In the genomic region with DNA sequence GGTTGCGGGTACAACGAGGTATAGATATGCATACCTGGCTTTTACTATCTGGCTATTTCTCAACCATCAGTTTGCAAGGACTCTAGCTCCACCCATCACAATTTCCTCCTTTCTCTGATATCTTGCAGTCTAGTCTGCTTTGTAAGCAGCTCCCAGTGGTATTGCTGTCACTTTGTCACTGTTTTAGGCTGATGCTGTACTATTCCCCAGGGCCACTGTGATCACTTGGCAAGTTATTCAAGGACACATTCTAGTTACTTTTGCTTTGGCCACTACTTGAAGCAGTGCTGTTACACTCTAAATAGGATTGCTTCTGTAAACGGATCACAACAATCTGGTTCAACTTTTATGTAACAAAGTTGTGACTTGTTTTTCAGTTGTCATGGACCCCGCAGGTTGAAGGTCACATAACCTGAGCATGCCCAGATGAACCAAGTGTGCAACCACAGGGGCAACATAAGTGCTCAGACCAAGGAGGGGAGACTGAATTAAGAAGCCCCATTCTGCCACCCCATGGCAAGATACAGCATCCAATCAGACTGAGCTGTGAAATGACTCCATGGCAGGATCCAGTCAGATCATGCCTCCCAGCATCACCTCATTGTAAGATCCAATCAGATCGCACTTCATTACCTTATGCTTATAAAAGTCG, we compare ENCODE assay signal across 1 cellular context.
TF ChIP-seq lines count a peak whose summit lies in the region.

No MANE protein-coding gene starts in this region.

TF ChIP-seq in H1, 55 proteins besides CTCF, POLR2A, EP300 and RAD21:
- no peak for TF ChIP-seq SRF (IDR thresholded peaks at IDR 0.05; ENCODE audit: low read depth, low read length)
- no peak for TF ChIP-seq HDAC6 (IDR thresholded peaks at IDR 0.05; ENCODE audit: low read depth, low read length)
- TF ChIP-seq GABPA (IDR thresholded peaks at IDR 0.05; ENCODE audit: borderline replicate concordance, insufficient read depth, low read length) = no peak
- TF ChIP-seq SP1 (IDR thresholded peaks at IDR 0.05; ENCODE audit: low read depth, low read length) = no peak
- TF ChIP-seq RXRA (IDR thresholded peaks at IDR 0.05; ENCODE audit: insufficient read depth, low read depth, low read length) = no peak
- TF ChIP-seq FOSL1 (IDR thresholded peaks at IDR 0.05; ENCODE audit: insufficient read depth, low read depth, low read length) = no peak
- no peak for TF ChIP-seq SUZ12 (IDR thresholded peaks at IDR 0.05; ENCODE audit: low read length)
- TF ChIP-seq TBP (IDR thresholded peaks at IDR 0.05; ENCODE audit: low read depth, low read length) = no peak
- no peak for TF ChIP-seq PHF8 (conservative IDR thresholded peaks at IDR 0.05; ENCODE audit: low read depth, low read length)
- no peak for TF ChIP-seq EGR1 (IDR thresholded peaks at IDR 0.05; ENCODE audit: borderline replicate concordance, low read depth, low read length)
- no peak for TF ChIP-seq RNF2 (IDR thresholded peaks at IDR 0.05; ENCODE audit: borderline replicate concordance, low read depth, low read length, missing control alignments, poor library complexity, severe bottlenecking)
- TF ChIP-seq CBX5 (IDR thresholded peaks at IDR 0.05; ENCODE audit: low read depth, low read length) = no peak
- TF ChIP-seq, protein P1, sequence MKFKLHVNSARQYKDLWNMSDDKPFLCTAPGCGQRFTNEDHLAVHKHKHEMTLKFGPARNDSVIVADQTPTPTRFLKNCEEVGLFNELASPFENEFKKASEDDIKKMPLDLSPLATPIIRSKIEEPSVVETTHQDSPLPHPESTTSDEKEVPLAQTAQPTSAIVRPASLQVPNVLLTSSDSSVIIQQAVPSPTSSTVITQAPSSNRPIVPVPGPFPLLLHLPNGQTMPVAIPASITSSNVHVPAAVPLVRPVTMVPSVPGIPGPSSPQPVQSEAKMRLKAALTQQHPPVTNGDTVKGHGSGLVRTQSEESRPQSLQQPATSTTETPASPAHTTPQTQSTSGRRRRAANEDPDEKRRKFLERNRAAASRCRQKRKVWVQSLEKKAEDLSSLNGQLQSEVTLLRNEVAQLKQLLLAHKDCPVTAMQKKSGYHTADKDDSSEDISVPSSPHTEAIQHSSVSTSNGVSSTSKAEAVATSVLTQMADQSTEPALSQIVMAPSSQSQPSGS (IDR thresholded peaks at IDR 0.05; ENCODE audit: low read length) = no peak
- no peak for TF ChIP-seq EZH2 (IDR thresholded peaks at IDR 0.05; ENCODE audit: low read depth, low read length, severe bottlenecking)
- no peak for TF ChIP-seq RBBP5 (IDR thresholded peaks at IDR 0.05; ENCODE audit: borderline replicate concordance, low read depth, low read length)
- TF ChIP-seq SAP30 (IDR thresholded peaks at IDR 0.05; ENCODE audit: insufficient read depth, insufficient replicate concordance, low read length) = no peak
- TF ChIP-seq JUN (IDR thresholded peaks at IDR 0.05; ENCODE audit: low read depth, low read length) = no peak
- TF ChIP-seq, protein P2, sequence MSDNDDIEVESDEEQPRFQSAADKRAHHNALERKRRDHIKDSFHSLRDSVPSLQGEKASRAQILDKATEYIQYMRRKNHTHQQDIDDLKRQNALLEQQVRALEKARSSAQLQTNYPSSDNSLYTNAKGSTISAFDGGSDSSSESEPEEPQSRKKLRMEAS (IDR thresholded peaks at IDR 0.05) = no peak
- no peak for TF ChIP-seq CEBPB (IDR thresholded peaks at IDR 0.05; ENCODE audit: low read depth, low read length)
